20 cellular contexts compared by ENCODE assay signal in the genomic region with DNA sequence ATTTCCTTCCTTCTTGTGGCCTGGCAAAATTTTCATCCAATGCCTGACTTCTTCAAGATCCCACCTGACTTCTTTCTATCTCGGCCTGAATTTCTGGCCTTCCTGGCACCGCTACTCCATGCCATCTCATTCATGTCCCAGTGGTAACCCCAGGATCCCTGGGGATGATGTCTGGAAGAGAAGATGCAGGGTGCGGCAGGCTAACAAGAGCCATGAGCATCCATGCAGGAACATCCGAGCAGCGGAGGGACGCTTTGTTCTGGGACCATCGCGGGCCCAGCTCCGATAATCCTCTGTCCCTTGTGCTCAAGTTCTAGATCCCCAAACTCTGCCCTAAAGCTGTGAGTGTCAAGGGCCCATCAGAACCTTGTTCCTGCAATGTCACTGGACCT. TPM values are rescaled to one million over a fixed set of nuclear protein-coding genes. Genes with fewer than 3 reads are reported as not detected.
DNase-seq lines count a peak whose midpoint lies in the region; ATAC-seq, FAIRE-seq and TF ChIP-seq lines count a peak whose summit lies in the region.
"Had no signal": no experiment of that assay in that cellular context is flagged by ENCODE, and none has a peak within 500 bp of the region (broad histone marks: within the 10 kb centered on the region; RNA-seq: fewer than 3 reads in every experiment).

No MANE protein-coding gene starts in this region.

- no peak overlapping the region for H3K27ac ChIP-seq in K562 (ENCODE audit: extremely low read depth, low read depth, low read length)
- H3K27ac ChIP-seq: A549; BLaER1 treated with 17β-estradiol and CSF1 and Interleukin-3, amounts not matched to agents 10 nM and 100 nM had no signal

- no peak overlapping the region for H3K4me3 ChIP-seq in K562
- H3K4me3 ChIP-seq: A549; BLaER1 treated with 17β-estradiol and CSF1 and Interleukin-3, amounts not matched to agents 10 nM and 100 nM had no signal

- CTCF ChIA-PET in K562 (lab: Yijun Ruan, JAX; ENCODE audit: low intra/inter-chr PET ratio): no interaction called here
- CTCF ChIA-PET in GM10248 (lab: Yijun Ruan, JAX): interaction anchor here (1.0 to 2.6 kb wide), 3 partner anchors 14 to 57 kb away, joined by 3 to 12 read pairs (median 3); no protein-coding TSS in a partner anchor

- WGBS in K562 (ENCODE audit: insufficient coverage, low coverage, missing lambda C conversion rate): 2% methylated on average over 9 of the region's 9 CpGs

- no peak for TF ChIP-seq EP300 in K562 (IDR thresholded peaks at IDR 0.05; ENCODE audit: low read length)

- no peaks in the 10 kb centered on the region for H3K9me3 ChIP-seq in K562 (replicated peaks; ENCODE audit: control insufficient read depth, insufficient read depth, low read depth, low read length)
- H3K9me3 ChIP-seq: A549; BLaER1 treated with 17β-estradiol and CSF1 and Interleukin-3, amounts not matched to agents 10 nM and 100 nM had no signal

- peaks cover 15 to 74% of the 10 kb centered on the region in 2 experiments; a peak in 4 of 5 replicates for H3K27me3 ChIP-seq in K562 (ENCODE audit: control insufficient read depth in 2 of 2, insufficient read depth in 2 of 2, low read length in 2 of 2)
- H3K27me3 ChIP-seq: BLaER1 treated with 17β-estradiol and CSF1 and Interleukin-3, amounts not matched to agents 10 nM and 100 nM had no signal

- peaks cover 3% of the 10 kb centered on the region; the same call in 1 of the 2 replicates for H4K20me1 ChIP-seq in K562 (replicated peaks; ENCODE audit: control insufficient read depth, insufficient read depth, low read length)

- H2AFZ ChIP-seq in K562 (ENCODE audit: low read depth, low read length): no peak overlapping the region

- H3K36me3 ChIP-seq in K562 (ENCODE audit: control insufficient read depth, insufficient read depth, low read length): no peaks in the 10 kb centered on the region
- H3K36me3 ChIP-seq: BLaER1 treated with 17β-estradiol and CSF1 and Interleukin-3, amounts not matched to agents 10 nM and 100 nM had no signal

- POLR2A ChIA-PET in K562 (lab: Yijun Ruan, JAX) (no interaction called here), GM10248 (lab: Yijun Ruan, JAX) (no interaction called here)

- H3K79me2 ChIP-seq in K562 (ENCODE audit: control insufficient read depth, insufficient read depth, low read length): no peaks in the 10 kb centered on the region

- H3K27ac Mint-ChIP-seq in activated T-cell treated with anti-CD3 and anti-CD28 coated beads, Interleukin-2, amount 50 U/mL, for 72 hours: no peak overlapping the region

- H3K36me3 Mint-ChIP-seq in activated T-cell treated with anti-CD3 and anti-CD28 coated beads, Interleukin-2, amount 50 U/mL, for 4 hours (ENCODE audit: insufficient read depth): no peaks in the 10 kb centered on the region
- H3K36me3 Mint-ChIP-seq in activated T-cell treated with anti-CD3 and anti-CD28 coated beads, Interleukin-2, amount 50 U/mL, for 72 hours (ENCODE audit: insufficient read depth in 2 of 2): no peaks in the 10 kb centered on the region
- H3K36me3 Mint-ChIP-seq: CD8-positive, alpha-beta memory T cell had no signal

- H3K9ac ChIP-seq in K562 (ENCODE audit: insufficient read depth in 1 of 2, low read depth in 2 of 2, low read length in 2 of 2): no peak overlapping the region
- H3K9ac ChIP-seq: BLaER1 treated with 17β-estradiol and CSF1 and Interleukin-3, amounts not matched to agents 10 nM and 100 nM had no signal

- no peak for ATAC-seq in activated T-cell treated with anti-CD3 and anti-CD28 coated beads, Interleukin-2, amount 50 U/mL, for 4 hours
- no peak for ATAC-seq in activated T-cell treated with anti-CD3 and anti-CD28 coated beads, Interleukin-2, amount 50 U/mL, for 72 hours (replicated peaks in 1 of 2)
- no peak for ATAC-seq in K562
- no peak for ATAC-seq in left lobe of liver
- no peak for ATAC-seq in HG03457 (IDR thresholded peaks at IDR 0.05; ENCODE audit: unreplicated experiment)
- ATAC-seq: A549 had no signal

- no peaks in the 10 kb centered on the region for H3K9me1 ChIP-seq in K562 (ENCODE audit: control insufficient read depth, insufficient read depth, low read length)

- no peak overlapping the region for H3K4me2 ChIP-seq in K562 (ENCODE audit: insufficient read depth, low read length)
- H3K4me2 ChIP-seq: A549; BLaER1 treated with 17β-estradiol and CSF1 and Interleukin-3, amounts not matched to agents 10 nM and 100 nM had no signal

- TF ChIP-seq POLR2A in K562 (conservative IDR thresholded peaks at IDR 0.05): no peak

- no TSS peak for BruUV-seq in K562 (replicated peaks; lab: Mats Ljungman, UMichigan)

- H3K4me3 Mint-ChIP-seq in activated T-cell treated with anti-CD3 and anti-CD28 coated beads, Interleukin-2, amount 50 U/mL, for 4 hours: no peak overlapping the region
- H3K4me3 Mint-ChIP-seq in activated T-cell treated with anti-CD3 and anti-CD28 coated beads, Interleukin-2, amount 50 U/mL, for 72 hours: no peak overlapping the region
- H3K4me3 Mint-ChIP-seq: CD8-positive, alpha-beta memory T cell had no signal

- DNase-seq in activated T-cell treated with anti-CD3 and anti-CD28 coated beads, Interleukin-2, amount 50 U/mL, for 4 hours: peak; percentile 2
- DNase-seq in activated T-cell treated with anti-CD3 and anti-CD28 coated beads, Interleukin-2, amount 50 U/mL, for 72 hours: no peak
- DNase-seq in K562 (ENCODE audit: extremely low read depth in 1 of 4, low spot score in 3 of 4) (no peak), left lobe of liver (ENCODE audit: low spot score) (peak; percentile 30), posterior vena cava (ENCODE audit: low spot score) (peak; percentile 69), iPS-NIHi11 (ENCODE audit: low spot score) (no peak), GM10248 (ENCODE audit: extremely low spot score) (no peak)
- DNase-seq: DMS79, HCEC 1CT, NCI-H1436, NCI-H2029, NCI-H2171 treated with DMSO at 0.1 percent for 48 hours, NCI-H446 treated with DMSO at 0.1 percent for 48 hours, NCI-H774, RPMI8226 had no signal

- no peak for TF ChIP-seq RAD21 in K562 (CRISPR knock-in tag; conservative IDR thresholded peaks at IDR 0.05 in 1 of 2, IDR thresholded peaks at IDR 0.05 in 1 of 2)

- H3K9me3 Mint-ChIP-seq in activated T-cell treated with anti-CD3 and anti-CD28 coated beads, Interleukin-2, amount 50 U/mL, for 4 hours: no peaks in the 10 kb centered on the region
- no peaks in the 10 kb centered on the region for H3K9me3 Mint-ChIP-seq in activated T-cell treated with anti-CD3 and anti-CD28 coated beads, Interleukin-2, amount 50 U/mL, for 72 hours
- H3K9me3 Mint-ChIP-seq: CD8-positive, alpha-beta memory T cell had no signal

- peak; percentile 19 for FAIRE-seq in K562 (lab: Jason Lieb, UNC)
- FAIRE-seq: A549, D721Med had no signal

- no peaks in the 10 kb centered on the region for H3K4me1 Mint-ChIP-seq in activated T-cell treated with anti-CD3 and anti-CD28 coated beads, Interleukin-2, amount 50 U/mL, for 4 hours (ENCODE audit: low read depth)
- no peaks in the 10 kb centered on the region for H3K4me1 Mint-ChIP-seq in activated T-cell treated with anti-CD3 and anti-CD28 coated beads, Interleukin-2, amount 50 U/mL, for 72 hours (ENCODE audit: low read depth)
- H3K4me1 Mint-ChIP-seq: CD8-positive, alpha-beta memory T cell had no signal

- intact Hi-C loops in K562 (cut with micrococcal nuclease): no loop called here
- intact Hi-C loops in posterior vena cava (cut with DNase I): no loop called here

- H3K27me3 Mint-ChIP-seq in activated T-cell treated with anti-CD3 and anti-CD28 coated beads, Interleukin-2, amount 50 U/mL, for 4 hours (ENCODE audit: low read depth): peaks cover 5% of the 10 kb centered on the region
- peaks cover 7% of the 10 kb centered on the region for H3K27me3 Mint-ChIP-seq in activated T-cell treated with anti-CD3 and anti-CD28 coated beads, Interleukin-2, amount 50 U/mL, for 72 hours (ENCODE audit: low read depth)

- TF ChIP-seq CTCF in K562 (IDR thresholded peaks at IDR 0.05 in 2 of 3, conservative IDR thresholded peaks at IDR 0.05 in 1 of 3; ENCODE audit: insufficient read depth in 2 of 3, low read depth in 1 of 3, low read length in 3 of 3) (no peak), GM10248 (IDR thresholded peaks at IDR 0.05; ENCODE audit: control extremely low read depth, extremely low read depth, low read depth, missing control alignments) (no peak)

- in situ Hi-C loops in K562 (cut with MboI): no loop called here

- no peaks in the 10 kb centered on the region for H3K4me1 ChIP-seq in K562 (replicated peaks in 1 of 2; ENCODE audit: control insufficient read depth in 2 of 2, insufficient read depth in 2 of 2, low read length in 2 of 2)
- H3K4me1 ChIP-seq: A549 had no signal

RNA-seq across cellular contexts. Expression of a gene that starts 10.9 kb away (rescaled TPM):
- not detected for total RNA-seq in activated T-cell treated with anti-CD3 and anti-CD28 coated beads, Interleukin-2, amount 50 U/mL, for 4 hours
- not detected for total RNA-seq in activated T-cell treated with anti-CD3 and anti-CD28 coated beads, Interleukin-2, amount 50 U/mL, for 72 hours
- total RNA-seq in K562 (2011; cell fraction: chromatin; rRNA removed; ENCODE audit: low replicate concordance): not detected in 2 replicates
- total RNA-seq in K562 (2011; cell fraction: nucleolus; rRNA removed): not detected in 2 replicates
- total RNA-seq in K562 (2011; cell fraction: nucleoplasm; rRNA removed): not detected in 2 replicates
- total RNA-seq in K562 (2014; rRNA removed) (0.14 TPM in 1 of 2 replicates, not detected in the other), K562 (2014; rRNA removed; fragmentation: Illumina TruSeq; extraction: Trizol) (not detected in 2 replicates), K562 (2015; rRNA removed; fragmentation: Illumina TruSeq; extraction: Trizol) (not detected in 2 replicates), K562 (2021) (not detected in 2 replicates), left lobe of liver (1.4 TPM), posterior vena cava (1 to 10 TPM; 3.2 to 5.9 TPM)
- polyA plus RNA-seq in K562 (2011; rRNA removed) (not detected in 2 replicates), K562 (2014; fragmentation: Illumina TruSeq; extraction: Trizol) (not detected in 2 replicates), K562 (2014; fragmentation: Nextera tagmentation; extraction: Ambion mirVana) (under 1 TPM in 1 of 2 experiments, not detected in 1; 0.45 TPM), K562 (2014; rRNA removed) (not detected in 2 replicates)
- polyA plus RNA-seq in K562 (2011; cell fraction: cytosol; rRNA removed): not detected in 2 replicates
- not detected in 2 replicates for polyA plus RNA-seq in K562 (2011; cell fraction: nucleus; rRNA removed)
- polyA plus RNA-seq in K562 (2012): not detected in 2 replicates
- polyA minus RNA-seq in K562 (2011; rRNA and poly(A)+ RNA removed): not detected in 2 replicates
- not detected in 2 replicates for polyA minus RNA-seq in K562 (2011; cell fraction: cytosol; rRNA and poly(A)+ RNA removed)
- not detected in 2 replicates for polyA minus RNA-seq in K562 (2011; cell fraction: nucleus; rRNA and poly(A)+ RNA removed)
- total RNA-seq: CD8-positive, alpha-beta memory T cell had no signal
- polyA plus RNA-seq: CD8-positive, alpha-beta memory T cell had no signal

RNA-seq across cellular contexts. Expression of a gene that starts 25.2 kb away (rescaled TPM):
- not detected for total RNA-seq in activated T-cell treated with anti-CD3 and anti-CD28 coated beads, Interleukin-2, amount 50 U/mL, for 4 hours
- not detected for total RNA-seq in activated T-cell treated with anti-CD3 and anti-CD28 coated beads, Interleukin-2, amount 50 U/mL, for 72 hours
- not detected in 2 replicates for total RNA-seq in K562 (2011; cell fraction: chromatin; rRNA removed; ENCODE audit: low replicate concordance)
- total RNA-seq in K562 (2011; cell fraction: nucleolus; rRNA removed): not detected in 2 replicates
- total RNA-seq in K562 (2011; cell fraction: nucleoplasm; rRNA removed): not detected in 2 replicates
- not detected in 2 replicates for total RNA-seq in K562 (2014; rRNA removed)
- not detected in 2 replicates for total RNA-seq in K562 (2014; rRNA removed; fragmentation: Illumina TruSeq; extraction: Trizol)
- not detected in 2 replicates for total RNA-seq in K562 (2015; rRNA removed; fragmentation: Illumina TruSeq; extraction: Trizol)
- total RNA-seq in K562 (2021): not detected in 2 replicates
- polyA plus RNA-seq in K562 (2011; rRNA removed): not detected in 2 replicates
- polyA plus RNA-seq in K562 (2011; cell fraction: cytosol; rRNA removed): not detected in 2 replicates
- not detected in 2 replicates for polyA plus RNA-seq in K562 (2011; cell fraction: nucleus; rRNA removed)
- polyA plus RNA-seq in K562 (2012): not detected in 2 replicates
- polyA plus RNA-seq in K562 (2014; fragmentation: Illumina TruSeq; extraction: Trizol): not detected in 2 replicates
- polyA plus RNA-seq in K562 (2014; fragmentation: Nextera tagmentation; extraction: Ambion mirVana): not detected
- polyA plus RNA-seq in K562 (2014; rRNA removed): not detected in 2 replicates
- not detected in 2 replicates for polyA minus RNA-seq in K562 (2011; rRNA and poly(A)+ RNA removed)
- not detected in 2 replicates for polyA minus RNA-seq in K562 (2011; cell fraction: cytosol; rRNA and poly(A)+ RNA removed)
- not detected in 2 replicates for polyA minus RNA-seq in K562 (2011; cell fraction: nucleus; rRNA and poly(A)+ RNA removed)
- total RNA-seq in left lobe of liver: 24.6 TPM
- total RNA-seq in posterior vena cava: 10 to 100 TPM in 1 of 2 donors, 1 to 10 TPM in 1; 5.8 to 17.9 TPM
- total RNA-seq: CD8-positive, alpha-beta memory T cell had no signal
- polyA plus RNA-seq: CD8-positive, alpha-beta memory T cell had no signal

Comparison
In these comparisons a context has a peak if more than half of its experiments do, and no peak if none do; other contexts are left out.
1. DNase-seq: peak in activated T-cell treated with anti-CD3 and anti-CD28 coated beads, Interleukin-2, amount 50 U/mL, for 4 hours (single experiment), left lobe of liver (single experiment) and posterior vena cava (single experiment); none in activated T-cell treated with anti-CD3 and anti-CD28 coated beads, Interleukin-2, amount 50 U/mL, for 72 hours (0 of 2), K562 (0 of 4), iPS-NIHi11 (single experiment) and GM10248 (single experiment).
2. RNA of a gene that starts 25.2 kb away (total RNA-seq): 24.6 TPM in left lobe of liver (single experiment) and 5.8 to 17.9 TPM in posterior vena cava; not detected in activated T-cell treated with anti-CD3 and anti-CD28 coated beads, Interleukin-2, amount 50 U/mL, for 72 hours, not detected in activated T-cell treated with anti-CD3 and anti-CD28 coated beads, Interleukin-2, amount 50 U/mL, for 4 hours and not detected in K562; every median in the first group is over 4 times any median in the second.